ENCODE assay signal across 8 cellular contexts in the genomic region with DNA sequence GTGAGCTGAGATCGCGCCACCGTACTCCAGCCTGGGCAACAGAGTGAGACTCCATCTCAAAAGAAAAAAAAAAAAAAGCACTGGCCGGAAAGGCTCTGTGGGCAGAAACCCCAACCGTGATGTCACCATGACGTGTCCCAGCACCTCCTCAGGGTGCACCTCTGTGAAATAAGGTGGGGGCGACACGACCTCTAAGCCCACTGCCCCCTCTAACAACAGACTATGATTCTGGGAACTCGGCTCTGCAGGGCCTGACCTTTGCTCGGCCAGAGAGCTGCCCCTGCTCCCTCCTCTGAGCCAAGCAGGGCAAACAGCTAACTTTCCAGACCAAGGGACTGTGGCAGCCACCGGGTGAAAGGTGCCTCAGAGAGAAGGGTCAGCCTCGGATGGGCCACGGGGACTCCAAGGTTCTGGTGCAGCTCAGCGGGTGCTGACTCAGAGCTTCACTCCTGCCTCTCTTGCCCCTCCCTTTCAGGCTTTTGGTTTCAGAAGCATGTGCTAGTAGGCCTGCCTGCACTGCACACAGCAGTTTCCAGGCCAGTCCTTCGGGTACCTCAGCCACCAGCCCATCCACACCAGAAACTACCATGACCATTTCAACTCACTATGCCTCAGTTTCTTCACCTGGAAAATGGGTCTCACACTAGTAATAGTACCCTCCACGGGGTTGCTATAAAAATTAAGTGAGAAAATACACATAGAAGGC. TPM values are rescaled to one million over a fixed set of nuclear protein-coding genes. Genes with fewer than 3 reads are reported as not detected.
DNase-seq lines count a peak whose midpoint lies in the region; ATAC-seq and TF ChIP-seq lines count a peak whose summit lies in the region.

No MANE protein-coding gene starts in this region.

- H3K36me3 Mint-ChIP-seq in chondrocyte (ENCODE audit: low read depth) (peaks cover 13% of the 10 kb centered on the region), natural killer cell (no peaks in the 10 kb centered on the region)

- H3K4me1 Mint-ChIP-seq in chondrocyte (ENCODE audit: low read depth) (peaks cover 67% of the 10 kb centered on the region), natural killer cell (peaks cover 52 to 87% of the 10 kb centered on the region in 2 donors)

- ATAC-seq in HG02885 (IDR thresholded peaks at IDR 0.05; ENCODE audit: poor library complexity, unreplicated experiment) (peak; percentile 77), natural killer cell (peak; percentile 57 to 65 (median 60)), upper lobe of right lung (peak; percentile 9)
- ATAC-seq in activated CD4-positive, CD25-positive, alpha-beta regulatory T cell treated with anti-CD3 and anti-CD28 coated beads, Interleukin-2, amount 50 U/mL, for 24 hours: peak; percentile 69 to 71

- DNase-seq in GM06990 (ENCODE audit: extremely low read depth, insufficient read length) (no peak), chondrocyte (ENCODE audit: low spot score) (no peak), natural killer cell (peak; percentile 65), upper lobe of right lung (no peak), DMS 273 treated with DMSO at 0.1 percent for 48 hours (lab: John Stamatoyannopoulos, UW) (no peak), NCI-H1436 (lab: John Stamatoyannopoulos, UW) (no peak)

- peak overlapping the region; percentile 54 for H3K27ac Mint-ChIP-seq in chondrocyte (ENCODE audit: unreplicated experiment)
- H3K27ac Mint-ChIP-seq in natural killer cell: peak overlapping the region; percentile 100

- H3K36me3 ChIP-seq in GM06990 (ENCODE audit: control insufficient read depth, insufficient read depth, low read length) (peaks cover 13% of the 10 kb centered on the region), upper lobe of right lung (peaks cover 44% of the 10 kb centered on the region)

- peaks cover 78% of the 10 kb centered on the region for H3K4me1 ChIP-seq in upper lobe of right lung

- H3K27me3 ChIP-seq in GM06990 (replicated peaks; ENCODE audit: control insufficient read depth, insufficient read depth, low read length): no peaks in the 10 kb centered on the region
- no peaks in the 10 kb centered on the region for H3K27me3 ChIP-seq in upper lobe of right lung

- H3K9me3 Mint-ChIP-seq in chondrocyte (ENCODE audit: low read depth) (no peaks in the 10 kb centered on the region), natural killer cell (no peaks in the 10 kb centered on the region)

- TF ChIP-seq CTCF in GM06990 (IDR thresholded peaks at IDR 0.05; ENCODE audit: insufficient read depth, low read length, poor library complexity, severe bottlenecking): no peak
- no peak for TF ChIP-seq CTCF in chondrocyte (IDR thresholded peaks at IDR 0.05)
- TF ChIP-seq CTCF in natural killer cell (IDR thresholded peaks at IDR 0.05): no peak
- no peak for TF ChIP-seq CTCF in upper lobe of right lung (IDR thresholded peaks at IDR 0.05)

- peak overlapping the region; percentile 12; the same call in 1 of the 2 replicates for H3K4me3 ChIP-seq in GM06990 (replicated peaks; ENCODE audit: low read depth, low read length)
- no peak overlapping the region for H3K4me3 ChIP-seq in upper lobe of right lung

- peak overlapping the region; percentile 60 for H3K27ac ChIP-seq in upper lobe of right lung

- no peaks in the 10 kb centered on the region for H3K27me3 Mint-ChIP-seq in chondrocyte (ENCODE audit: low read depth)
- no peaks in the 10 kb centered on the region for H3K27me3 Mint-ChIP-seq in natural killer cell (ENCODE audit: low read depth in 2 of 2)

- H3K4me3 Mint-ChIP-seq in chondrocyte (ENCODE audit: unreplicated experiment) (no peak overlapping the region), natural killer cell (peak overlapping the region; percentile 78)

- H3K9me3 ChIP-seq in upper lobe of right lung: no peaks in the 10 kb centered on the region

- intact Hi-C loops in natural killer cell (cut with micrococcal nuclease): no loop called here
- intact Hi-C loops in upper lobe of right lung (cut with DNase I): no loop called here

RNA-seq across cellular contexts. Expression of gene TMBIM1, which starts 8.0 kb away (rescaled TPM):
- total RNA-seq in chondrocyte (69.6 to 100 TPM (median 96.1 TPM) in 3 replicates), natural killer cell (100 to 1,000 TPM in 1 of 3 donors, 10 to 100 TPM in 2; 84.9 to 107 (median 95.1) TPM), upper lobe of right lung (281 TPM)

RNA-seq across cellular contexts. Expression of gene PNKD, which starts 13.9 kb away (rescaled TPM):
- 28.9 to 49.9 TPM (median 31.3 TPM) in 3 replicates for total RNA-seq in chondrocyte
- total RNA-seq in natural killer cell: 10 to 100 TPM; 18.8 to 21.3 (median 18.9) TPM
- total RNA-seq in upper lobe of right lung: 65.4 TPM

RNA-seq across cellular contexts. Expression of gene AAMP, which starts 14.3 kb away (rescaled TPM):
- 39.6 to 42.6 TPM (median 42.4 TPM) in 3 replicates for total RNA-seq in chondrocyte
- 10 to 100 TPM; 52.5 to 61.6 (median 60.0) TPM for total RNA-seq in natural killer cell
- 55.9 TPM for total RNA-seq in upper lobe of right lung

RNA-seq across cellular contexts. Expression of gene GPBAR1, which starts 23.4 kb away (rescaled TPM):
- 0.10 to 0.26 TPM (median 0.22 TPM) in 3 replicates for total RNA-seq in chondrocyte
- 1 to 10 TPM; 1.4 to 3.3 (median 2.6) TPM for total RNA-seq in natural killer cell
- 2.6 TPM for total RNA-seq in upper lobe of right lung

Comparison
In these comparisons a context has a peak if more than half of its experiments do, and no peak if none do; other contexts are left out.
1. ATAC-seq: peak in every context shown above with its lines; median percentile 77 in HG02885; 70 in activated CD4-positive, CD25-positive, alpha-beta regulatory T cell treated with anti-CD3 and anti-CD28 coated beads, Interleukin-2, amount 50 U/mL, for 24 hours; 60 in natural killer cell; 9 in upper lobe of right lung.